Comparison of ENCODE assay signal across 1 cellular context in the genomic region with DNA sequence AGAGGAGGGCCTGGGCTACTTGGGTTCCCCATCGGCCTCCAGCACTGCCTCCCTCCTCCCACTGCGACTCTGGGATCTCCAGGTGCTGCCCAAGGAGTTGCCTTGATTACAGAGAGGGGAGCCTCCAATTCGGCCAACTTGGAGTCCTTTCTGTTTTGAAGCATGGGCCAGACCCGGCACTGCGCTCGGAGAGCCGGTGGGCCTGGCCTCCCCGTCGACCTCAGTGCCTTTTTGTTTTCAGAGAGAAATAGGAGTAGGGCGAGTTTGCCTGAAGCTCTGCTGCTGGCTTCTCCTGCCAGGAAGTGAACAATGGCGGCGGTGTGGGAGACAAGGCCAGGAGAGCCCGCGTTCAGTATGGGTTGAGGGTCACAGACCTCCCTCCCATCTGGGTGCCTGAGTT.
TF ChIP-seq lines count a peak whose summit lies in the region.

No MANE protein-coding gene starts in this region.

TF ChIP-seq in WTC11, 78 proteins besides CTCF, POLR2A, EP300 and RAD21 (continued from another document):
- TF ChIP-seq, protein P1, sequence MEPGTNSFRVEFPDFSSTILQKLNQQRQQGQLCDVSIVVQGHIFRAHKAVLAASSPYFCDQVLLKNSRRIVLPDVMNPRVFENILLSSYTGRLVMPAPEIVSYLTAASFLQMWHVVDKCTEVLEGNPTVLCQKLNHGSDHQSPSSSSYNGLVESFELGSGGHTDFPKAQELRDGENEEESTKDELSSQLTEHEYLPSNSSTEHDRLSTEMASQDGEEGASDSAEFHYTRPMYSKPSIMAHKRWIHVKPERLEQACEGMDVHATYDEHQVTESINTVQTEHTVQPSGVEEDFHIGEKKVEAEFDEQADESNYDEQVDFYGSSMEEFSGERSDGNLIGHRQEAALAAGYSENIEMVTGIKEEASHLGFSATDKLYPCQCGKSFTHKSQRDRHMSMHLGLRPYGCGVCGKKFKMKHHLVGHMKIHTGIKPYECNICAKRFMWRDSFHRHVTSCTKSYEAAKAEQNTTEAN (CRISPR knock-in tag; IDR thresholded peaks at IDR 0.05) = no peak
- TF ChIP-seq, protein P2, sequence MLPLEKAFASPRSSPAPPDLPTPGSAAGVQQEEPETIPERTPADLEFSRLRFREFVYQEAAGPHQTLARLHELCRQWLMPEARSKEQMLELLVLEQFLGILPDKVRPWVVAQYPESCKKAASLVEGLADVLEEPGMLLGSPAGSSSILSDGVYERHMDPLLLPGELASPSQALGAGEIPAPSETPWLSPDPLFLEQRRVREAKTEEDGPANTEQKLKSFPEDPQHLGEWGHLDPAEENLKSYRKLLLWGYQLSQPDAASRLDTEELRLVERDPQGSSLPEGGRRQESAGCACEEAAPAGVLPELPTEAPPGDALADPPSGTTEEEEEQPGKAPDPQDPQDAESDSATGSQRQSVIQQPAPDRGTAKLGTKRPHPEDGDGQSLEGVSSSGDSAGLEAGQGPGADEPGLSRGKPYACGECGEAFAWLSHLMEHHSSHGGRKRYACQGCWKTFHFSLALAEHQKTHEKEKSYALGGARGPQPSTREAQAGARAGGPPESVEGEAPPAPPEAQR (CRISPR knock-in tag; IDR thresholded peaks at IDR 0.05) = no peak
- TF ChIP-seq, protein P3, sequence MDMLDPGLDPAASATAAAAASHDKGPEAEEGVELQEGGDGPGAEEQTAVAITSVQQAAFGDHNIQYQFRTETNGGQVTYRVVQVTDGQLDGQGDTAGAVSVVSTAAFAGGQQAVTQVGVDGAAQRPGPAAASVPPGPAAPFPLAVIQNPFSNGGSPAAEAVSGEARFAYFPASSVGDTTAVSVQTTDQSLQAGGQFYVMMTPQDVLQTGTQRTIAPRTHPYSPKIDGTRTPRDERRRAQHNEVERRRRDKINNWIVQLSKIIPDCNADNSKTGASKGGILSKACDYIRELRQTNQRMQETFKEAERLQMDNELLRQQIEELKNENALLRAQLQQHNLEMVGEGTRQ (CRISPR knock-in tag; IDR thresholded peaks at IDR 0.05) = no peak
- no peak for TF ChIP-seq ELF4 (CRISPR knock-in tag; IDR thresholded peaks at IDR 0.05; ENCODE audit: low read depth)
- no peak for TF ChIP-seq FOXJ3 (CRISPR knock-in tag; IDR thresholded peaks at IDR 0.05; ENCODE audit: borderline replicate concordance)
- no peak for TF ChIP-seq ZNF671 (CRISPR knock-in tag; IDR thresholded peaks at IDR 0.05)
- TF ChIP-seq CREM (CRISPR knock-in tag; IDR thresholded peaks at IDR 0.05) = no peak
- TF ChIP-seq, protein P4, sequence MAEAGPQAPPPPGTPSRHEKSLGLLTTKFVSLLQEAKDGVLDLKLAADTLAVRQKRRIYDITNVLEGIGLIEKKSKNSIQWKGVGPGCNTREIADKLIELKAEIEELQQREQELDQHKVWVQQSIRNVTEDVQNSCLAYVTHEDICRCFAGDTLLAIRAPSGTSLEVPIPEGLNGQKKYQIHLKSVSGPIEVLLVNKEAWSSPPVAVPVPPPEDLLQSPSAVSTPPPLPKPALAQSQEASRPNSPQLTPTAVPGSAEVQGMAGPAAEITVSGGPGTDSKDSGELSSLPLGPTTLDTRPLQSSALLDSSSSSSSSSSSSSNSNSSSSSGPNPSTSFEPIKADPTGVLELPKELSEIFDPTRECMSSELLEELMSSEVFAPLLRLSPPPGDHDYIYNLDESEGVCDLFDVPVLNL (CRISPR knock-in tag; IDR thresholded peaks at IDR 0.05; ENCODE audit: borderline replicate concordance, low read depth) = no peak
